ENCODE assay signal across 28 cellular contexts in the genomic region with DNA sequence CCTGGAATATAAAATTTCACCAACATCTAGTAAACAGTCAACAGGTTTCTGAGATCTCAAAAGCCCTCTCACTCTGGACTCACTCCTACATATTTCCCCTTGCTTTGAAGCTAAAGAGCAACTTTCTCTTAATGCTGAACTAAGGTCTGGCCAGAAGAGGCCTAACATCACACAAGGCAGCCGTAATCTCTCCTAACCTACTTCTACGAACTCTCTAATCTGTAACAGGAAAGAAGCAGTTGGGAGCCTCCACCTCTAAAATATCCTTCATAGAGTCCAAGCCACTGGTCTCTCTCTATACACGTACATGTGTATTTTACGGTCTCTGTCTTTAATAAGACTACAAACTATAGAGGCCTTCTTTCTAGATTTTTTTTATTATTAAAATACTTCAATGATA.
A peak's percentile ranks its signal among the peaks of the same experiment; 100 is the strongest.
DNase-seq lines count a peak whose midpoint lies in the region; ATAC-seq and TF ChIP-seq lines count a peak whose summit lies in the region.
"Had no signal": no experiment of that assay in that cellular context is flagged by ENCODE, and none has a peak within 500 bp of the region (broad histone marks: within the 10 kb centered on the region; RNA-seq: fewer than 3 reads in every experiment).

No MANE protein-coding gene starts in this region.

- no peaks in the 10 kb centered on the region for H4K20me1 ChIP-seq in OCI-LY3 (ENCODE audit: insufficient read depth, low read length)

- H3K4me1 ChIP-seq in OCI-LY3 (ENCODE audit: low read length) (peaks cover 70% of the 10 kb centered on the region), colonic mucosa (no peaks in the 10 kb centered on the region)

- H3K79me2 ChIP-seq in OCI-LY3 (ENCODE audit: low read length): peaks cover 18% of the 10 kb centered on the region

- no peaks in the 10 kb centered on the region for H3K9me3 Mint-ChIP-seq in activated CD8-positive, alpha-beta T cell treated with anti-CD3 and anti-CD28 coated beads for 36 hours
- no peaks in the 10 kb centered on the region for H3K9me3 Mint-ChIP-seq in activated CD8-positive, alpha-beta T cell treated with anti-CD3 and anti-CD28 coated beads, Interleukin-2, amount 10 ng/mL, durations not matched to agents 7 days and 5 days (ENCODE audit: insufficient read depth)
- H3K9me3 Mint-ChIP-seq in stimulated activated memory B cell treated with anti-CD40 and anti-IgM and Interleukin-4, amounts not matched to agents 10 μg/mL and 1 μg/mL and 100 μg/mL, for 72 hours: no peaks in the 10 kb centered on the region
- H3K9me3 Mint-ChIP-seq: activated T-cell treated with anti-CD3 and anti-CD28 coated beads, Interleukin-2, amount 50 U/mL, for 4 hours; CD8-positive, alpha-beta T cell; H9 had no signal

- H3K4me3 ChIP-seq in OCI-LY3 (ENCODE audit: low read length) (no peak overlapping the region), colonic mucosa (no peak overlapping the region)
- H3K4me3 ChIP-seq: cardiac muscle cell, coronary artery, sigmoid colon had no signal

- no peaks in the 10 kb centered on the region for H3K27me3 Mint-ChIP-seq in activated CD8-positive, alpha-beta T cell treated with anti-CD3 and anti-CD28 coated beads for 36 hours
- no peaks in the 10 kb centered on the region for H3K27me3 Mint-ChIP-seq in activated CD8-positive, alpha-beta T cell treated with anti-CD3 and anti-CD28 coated beads, Interleukin-2, amount 10 ng/mL, durations not matched to agents 7 days and 5 days (ENCODE audit: low read depth)
- H3K27me3 Mint-ChIP-seq in stimulated activated memory B cell treated with anti-CD40 and anti-IgM and Interleukin-4, amounts not matched to agents 10 μg/mL and 1 μg/mL and 100 μg/mL, for 72 hours: no peaks in the 10 kb centered on the region
- H3K27me3 Mint-ChIP-seq: progenitor cell of endocrine pancreas had no signal

- no peaks in the 10 kb centered on the region for H3K9me3 ChIP-seq in OCI-LY3 (ENCODE audit: insufficient read depth, low read length)
- no peaks in the 10 kb centered on the region for H3K9me3 ChIP-seq in colonic mucosa
- H3K9me3 ChIP-seq: sigmoid colon had no signal

- peak overlapping the region; percentile 23 for H3K27ac Mint-ChIP-seq in activated CD8-positive, alpha-beta T cell treated with anti-CD3 and anti-CD28 coated beads for 36 hours
- H3K27ac Mint-ChIP-seq in activated CD8-positive, alpha-beta T cell treated with anti-CD3 and anti-CD28 coated beads, Interleukin-2, amount 10 ng/mL, durations not matched to agents 7 days and 5 days: no peak overlapping the region
- peak overlapping the region; percentile 38 for H3K27ac Mint-ChIP-seq in stimulated activated memory B cell treated with anti-CD40 and anti-IgM and Interleukin-4, amounts not matched to agents 10 μg/mL and 1 μg/mL and 100 μg/mL, for 72 hours
- H3K27ac Mint-ChIP-seq: CD8-positive, alpha-beta T cell; progenitor cell of endocrine pancreas had no signal

- no peak overlapping the region for H3K4me3 Mint-ChIP-seq in activated CD8-positive, alpha-beta T cell treated with anti-CD3 and anti-CD28 coated beads for 36 hours
- no peak overlapping the region for H3K4me3 Mint-ChIP-seq in activated CD8-positive, alpha-beta T cell treated with anti-CD3 and anti-CD28 coated beads, Interleukin-2, amount 10 ng/mL, durations not matched to agents 7 days and 5 days
- no peak overlapping the region for H3K4me3 Mint-ChIP-seq in stimulated activated memory B cell treated with anti-CD40 and anti-IgM and Interleukin-4, amounts not matched to agents 10 μg/mL and 1 μg/mL and 100 μg/mL, for 72 hours
- H3K4me3 Mint-ChIP-seq: activated T-cell treated with anti-CD3 and anti-CD28 coated beads, Interleukin-2, amount 50 U/mL, for 4 hours; CD8-positive, alpha-beta T cell; H9 had no signal

- CTCF ChIA-PET in activated CD8-positive, alpha-beta T cell treated with anti-CD3 and anti-CD28 coated beads for 36 hours (lab: Charles Lee): interaction anchor here (1.1 kb wide), 1 partner anchor 152 kb away, joined by 3 read pairs; a partner anchor contains a TSS
- CTCF ChIA-PET in activated CD8-positive, alpha-beta T cell treated with anti-CD3 and anti-CD28 coated beads, Interleukin-2, amount 10 ng/mL, durations not matched to agents 7 days and 5 days (lab: Charles Lee): no interaction called here

- no peak overlapping the region for H2AFZ ChIP-seq in OCI-LY3 (ENCODE audit: low read depth, low read length)

- peak overlapping the region; percentile 71 for H3K27ac ChIP-seq in OCI-LY3 (ENCODE audit: low read length)
- peak overlapping the region; percentile 10 for H3K27ac ChIP-seq in colonic mucosa
- H3K27ac ChIP-seq: cardiac muscle cell, VCaP had no signal

- peak overlapping the region; percentile 45; the same call in 1 of the 2 replicates for H3K4me2 ChIP-seq in OCI-LY3 (ENCODE audit: low read length)

- DNase-seq in activated CD8-positive, alpha-beta T cell treated with anti-CD3 and anti-CD28 coated beads for 36 hours: no peak
- no peak for DNase-seq in activated CD8-positive, alpha-beta T cell treated with anti-CD3 and anti-CD28 coated beads, Interleukin-2, amount 10 ng/mL, durations not matched to agents 7 days and 5 days
- no peak for DNase-seq in colonic mucosa
- DNase-seq in GM13977 (ENCODE audit: low spot score): no peak
- no peak for DNase-seq in HCEC 1CT
- DNase-seq: 8988T; activated CD4-positive, alpha-beta T cell treated with anti-CD3 and anti-CD28 coated beads for 48 hours; activated gamma-delta T cell treated with Interleukin-2 at 50 U/mL for 16 hours; activated T-cell treated with anti-CD3 and anti-CD28 coated beads, Interleukin-2, amount 50 U/mL, for 4 hours; CD8-positive, alpha-beta T cell; DMS153; glutamatergic neuron; H9; mesenchymal stem cell; NCI-H146; NCI-H345; NCI-H69; SHP77; sigmoid colon; stimulated activated CD4-positive, alpha-beta T cell treated with anti-CD3 and anti-CD28 coated beads, Interleukin-4, amount 100 ng/mL, for 1 hour; T-helper 2 cell had no signal

- H3K36me3 ChIP-seq in OCI-LY3 (replicated peaks; ENCODE audit: low read depth, low read length) (peaks cover 16% of the 10 kb centered on the region), colonic mucosa (no peaks in the 10 kb centered on the region)
- H3K36me3 ChIP-seq: cardiac muscle cell had no signal

- peaks cover 28% of the 10 kb centered on the region for H3K4me1 Mint-ChIP-seq in activated CD8-positive, alpha-beta T cell treated with anti-CD3 and anti-CD28 coated beads for 36 hours (ENCODE audit: low read depth)
- peaks cover 5% of the 10 kb centered on the region for H3K4me1 Mint-ChIP-seq in activated CD8-positive, alpha-beta T cell treated with anti-CD3 and anti-CD28 coated beads, Interleukin-2, amount 10 ng/mL, durations not matched to agents 7 days and 5 days (ENCODE audit: low read depth)
- peaks cover 30% of the 10 kb centered on the region for H3K4me1 Mint-ChIP-seq in stimulated activated memory B cell treated with anti-CD40 and anti-IgM and Interleukin-4, amounts not matched to agents 10 μg/mL and 1 μg/mL and 100 μg/mL, for 72 hours

- no peak for ATAC-seq in activated CD8-positive, alpha-beta T cell treated with anti-CD3 and anti-CD28 coated beads for 36 hours
- no peak for ATAC-seq in activated CD8-positive, alpha-beta T cell treated with anti-CD3 and anti-CD28 coated beads, Interleukin-2, amount 10 ng/mL, durations not matched to agents 7 days and 5 days
- ATAC-seq in stimulated activated memory B cell treated with anti-CD40 and anti-IgM and Interleukin-4, amounts not matched to agents 10 μg/mL and 1 μg/mL and 100 μg/mL, for 72 hours: no peak
- no peak for ATAC-seq in GM21786 (IDR thresholded peaks at IDR 0.05; ENCODE audit: unreplicated experiment)
- ATAC-seq: activated T-cell treated with anti-CD3 and anti-CD28 coated beads, Interleukin-2, amount 50 U/mL, for 4 hours; CD8-positive, alpha-beta T cell had no signal

- intact Hi-C loops in activated CD8-positive, alpha-beta T cell treated with anti-CD3 and anti-CD28 coated beads for 36 hours (cut with micrococcal nuclease): no loop called here
- intact Hi-C loops in colonic mucosa (cut with DNase I): no loop called here

- H3K27me3 ChIP-seq in OCI-LY3 (ENCODE audit: low read depth, low read length) (no peaks in the 10 kb centered on the region), colonic mucosa (no peaks in the 10 kb centered on the region)
- H3K27me3 ChIP-seq: cardiac muscle cell, sigmoid colon had no signal

- POLR2A ChIA-PET in activated CD8-positive, alpha-beta T cell treated with anti-CD3 and anti-CD28 coated beads for 36 hours (lab: Charles Lee): no interaction called here
- POLR2A ChIA-PET in activated CD8-positive, alpha-beta T cell treated with anti-CD3 and anti-CD28 coated beads, Interleukin-2, amount 10 ng/mL, durations not matched to agents 7 days and 5 days (lab: Charles Lee): no interaction called here

- in situ Hi-C loops in GM13977 (cut with MboI; ENCODE audit: low pct_unique_long_range_greater_than_20kb, low sequenced_read_pairs, unreplicated experiment): no loop called here

- TF ChIP-seq CTCF in activated CD8-positive, alpha-beta T cell treated with anti-CD3 and anti-CD28 coated beads for 36 hours (IDR thresholded peaks at IDR 0.05): no peak
- TF ChIP-seq CTCF in OCI-LY3 (IDR thresholded peaks at IDR 0.05; ENCODE audit: low read depth, low read length): no peak
- TF ChIP-seq CTCF in colonic mucosa (IDR thresholded peaks at IDR 0.05): no peak
- TF ChIP-seq CTCF in GM13977 (IDR thresholded peaks at IDR 0.05; ENCODE audit: extremely low read depth, insufficient read depth, missing control alignments): no peak

- H3K9ac ChIP-seq in OCI-LY3 (ENCODE audit: low read length): peak overlapping the region; percentile 34; the same call in 1 of the 2 replicates
- H3K9ac ChIP-seq in colonic mucosa (ENCODE audit: low read depth in 2 of 2, low read length in 2 of 2): no peak overlapping the region

- peaks cover 22% of the 10 kb centered on the region for H3K36me3 Mint-ChIP-seq in activated CD8-positive, alpha-beta T cell treated with anti-CD3 and anti-CD28 coated beads for 36 hours (ENCODE audit: low read depth)
- peaks cover 24% of the 10 kb centered on the region for H3K36me3 Mint-ChIP-seq in activated CD8-positive, alpha-beta T cell treated with anti-CD3 and anti-CD28 coated beads, Interleukin-2, amount 10 ng/mL, durations not matched to agents 7 days and 5 days (ENCODE audit: low read depth)
- peaks cover 7% of the 10 kb centered on the region for H3K36me3 Mint-ChIP-seq in stimulated activated memory B cell treated with anti-CD40 and anti-IgM and Interleukin-4, amounts not matched to agents 10 μg/mL and 1 μg/mL and 100 μg/mL, for 72 hours
